ENCODE assay signal across 19 cellular contexts in genomic region chr3:58037141-58037910, GRCh38. TPM values are rescaled to one million over a fixed set of nuclear protein-coding genes. Genes with fewer than 3 reads are reported as not detected.
DNase-seq lines count a peak whose midpoint lies in the region; ATAC-seq and TF ChIP-seq lines count a peak whose summit lies in the region.
"Had no signal": no experiment of that assay in that cellular context is flagged by ENCODE, and none has a peak within 500 bp of the region (broad histone marks: within the 10 kb centered on the region; RNA-seq: fewer than 3 reads in every experiment).

No MANE protein-coding gene starts in this region.

- no peak for ATAC-seq in HG02973 (IDR thresholded peaks at IDR 0.05; ENCODE audit: unreplicated experiment)
- no peak for ATAC-seq in HG02970 (IDR thresholded peaks at IDR 0.05; ENCODE audit: low FRiP score, unreplicated experiment)
- ATAC-seq: lower lobe of right lung had no signal

- 96% methylated on average over 11 of the region's 13 CpGs for WGBS in mesenchymal stem cell

- no peak overlapping the region for H4K91ac ChIP-seq in mesenchymal stem cell (ENCODE audit: low read length)

- H3K27me3 Mint-ChIP-seq in activated naive CD4-positive, alpha-beta T cell treated with anti-CD3 and anti-CD28 coated beads, Interleukin-2, amount 50 U/mL, for 24 hours = no peaks in the 10 kb centered on the region
- no peaks in the 10 kb centered on the region for H3K27me3 Mint-ChIP-seq in T-helper 2 cell treated with Interferon-gamma antibody and Interleukin-4, amounts not matched to agents 5 μg/mL and 100 μg/mL, for 36 hours (ENCODE audit: low read depth)
- H3K27me3 Mint-ChIP-seq in type B pancreatic cell = no peaks in the 10 kb centered on the region

- H3K36me3 ChIP-seq in mesenchymal stem cell (ENCODE audit: control insufficient read depth in 1 of 2, insufficient read depth in 2 of 2, low read depth in 1 of 2, low read length in 2 of 2) = peaks cover 0 to 4% of the 10 kb centered on the region in 2 experiments
- H3K36me3 ChIP-seq: cardiac muscle cell, lower lobe of right lung had no signal

- H2BK12ac ChIP-seq in mesenchymal stem cell (ENCODE audit: low read length in 2 of 2) = no peak overlapping the region

- H3K23ac ChIP-seq in mesenchymal stem cell (ENCODE audit: low read length in 2 of 2) = no peak overlapping the region

- H3K4me1 Mint-ChIP-seq in activated naive CD4-positive, alpha-beta T cell treated with anti-CD3 and anti-CD28 coated beads, Interleukin-2, amount 50 U/mL, for 24 hours = peaks cover 66% of the 10 kb centered on the region
- H3K4me1 Mint-ChIP-seq in T-helper 2 cell treated with Interferon-gamma antibody and Interleukin-4, amounts not matched to agents 5 μg/mL and 100 μg/mL, for 36 hours (ENCODE audit: low read depth) = peaks cover 66% of the 10 kb centered on the region
- H3K4me1 Mint-ChIP-seq in type B pancreatic cell (ENCODE audit: unreplicated experiment) = peaks cover 68% of the 10 kb centered on the region

- peak overlapping the region; percentile 40 for H3K4me3 Mint-ChIP-seq in activated naive CD4-positive, alpha-beta T cell treated with anti-CD3 and anti-CD28 coated beads, Interleukin-2, amount 50 U/mL, for 24 hours
- peak overlapping the region; percentile 65 for H3K4me3 Mint-ChIP-seq in T-helper 2 cell treated with Interferon-gamma antibody and Interleukin-4, amounts not matched to agents 5 μg/mL and 100 μg/mL, for 36 hours
- peak overlapping the region; percentile 66 for H3K4me3 Mint-ChIP-seq in type B pancreatic cell
- H3K4me3 Mint-ChIP-seq: neural crest cell had no signal

- no peak overlapping the region for H2BK5ac ChIP-seq in mesenchymal stem cell (ENCODE audit: low read depth, low read length, poor library complexity, severe bottlenecking)

- H3K36me3 Mint-ChIP-seq in activated naive CD4-positive, alpha-beta T cell treated with anti-CD3 and anti-CD28 coated beads, Interleukin-2, amount 50 U/mL, for 24 hours = peaks cover 9% of the 10 kb centered on the region
- H3K36me3 Mint-ChIP-seq in T-helper 2 cell treated with Interferon-gamma antibody and Interleukin-4, amounts not matched to agents 5 μg/mL and 100 μg/mL, for 36 hours (ENCODE audit: low read depth) = peaks cover 7% of the 10 kb centered on the region
- H3K36me3 Mint-ChIP-seq in type B pancreatic cell = peaks cover 13% of the 10 kb centered on the region

- H3K4me3 ChIP-seq in mesenchymal stem cell (ENCODE audit: insufficient read depth in 1 of 2, low read depth in 1 of 2, low read length in 2 of 2) = no peak overlapping the region
- H3K4me3 ChIP-seq: cardiac muscle cell, lower lobe of right lung had no signal

- no peak overlapping the region for H2BK15ac ChIP-seq in mesenchymal stem cell (ENCODE audit: low read depth, poor library complexity, severe bottlenecking)

- H3K18ac ChIP-seq in mesenchymal stem cell (ENCODE audit: low read depth in 1 of 2, low read length in 2 of 2) = peak overlapping the region in 1 of 2 experiments; percentile 11

- H3K27ac Mint-ChIP-seq in activated naive CD4-positive, alpha-beta T cell treated with anti-CD3 and anti-CD28 coated beads, Interleukin-2, amount 50 U/mL, for 24 hours = no peak overlapping the region
- peak overlapping the region; percentile 71 for H3K27ac Mint-ChIP-seq in T-helper 2 cell treated with Interferon-gamma antibody and Interleukin-4, amounts not matched to agents 5 μg/mL and 100 μg/mL, for 36 hours
- peak overlapping the region; percentile 89 for H3K27ac Mint-ChIP-seq in type B pancreatic cell

- H3K4me2 ChIP-seq in mesenchymal stem cell (ENCODE audit: low read length, poor library complexity, severe bottlenecking) = no peak overlapping the region

- H3K9me3 Mint-ChIP-seq in activated naive CD4-positive, alpha-beta T cell treated with anti-CD3 and anti-CD28 coated beads, Interleukin-2, amount 50 U/mL, for 24 hours = no peaks in the 10 kb centered on the region
- no peaks in the 10 kb centered on the region for H3K9me3 Mint-ChIP-seq in T-helper 2 cell treated with Interferon-gamma antibody and Interleukin-4, amounts not matched to agents 5 μg/mL and 100 μg/mL, for 36 hours
- H3K9me3 Mint-ChIP-seq in type B pancreatic cell = no peaks in the 10 kb centered on the region
- H3K9me3 Mint-ChIP-seq: neural crest cell had no signal

- H3K4me1 ChIP-seq in mesenchymal stem cell (ENCODE audit: control insufficient read depth, insufficient read depth, low read depth, low read length) = peaks cover 35% of the 10 kb centered on the region

- no peak overlapping the region for H3K27ac ChIP-seq in mesenchymal stem cell (ENCODE audit: low read length, poor library complexity, severe bottlenecking)
- H3K27ac ChIP-seq: lower lobe of right lung had no signal

- H2AFZ ChIP-seq in mesenchymal stem cell (ENCODE audit: low read depth, low read length) = no peak overlapping the region

- no peak overlapping the region for H3K14ac ChIP-seq in mesenchymal stem cell (ENCODE audit: low read length in 2 of 2)

- peaks cover 15% of the 10 kb centered on the region for H3K79me1 ChIP-seq in mesenchymal stem cell (replicated peaks; ENCODE audit: low read length, poor library complexity, severe bottlenecking)

- no peak for TF ChIP-seq CTCF in type B pancreatic cell (conservative IDR thresholded peaks at IDR 0.05)

- DNase-seq in activated naive CD4-positive, alpha-beta T cell treated with anti-CD3 and anti-CD28 coated beads, Interleukin-2, amount 50 U/mL, for 16 hours = no peak
- no peak for DNase-seq in T-helper 2 cell treated with Interferon-gamma antibody and Interleukin-4, amounts not matched to agents 5 μg/mL and 100 μg/mL, for 36 hours (ENCODE audit: low spot score)
- DNase-seq in mesenchymal stem cell (no peak), type B pancreatic cell (ENCODE audit: extremely low spot score, unreplicated experiment) (no peak), NCI-H2171 treated with DMSO at 0.1 percent for 48 hours (lab: John Stamatoyannopoulos, UW) (no peak)
- DNase-seq: ACHN; activated CD4-positive, alpha-beta T cell treated with anti-CD3 and anti-CD28 coated beads for 1 hour; lower lobe of right lung; MV-4-11; NCI-H1930; NCI-H446; SHP77 treated with DMSO at 0.1 percent for 48 hours; stimulated activated CD4-positive, alpha-beta T cell treated with anti-CD3 and anti-CD28 coated beads, Interleukin-15, amount 100 ng/mL, for 24 hours; stimulated activated naive CD4-positive, alpha-beta T cell had no signal

- H3K4ac ChIP-seq in mesenchymal stem cell (ENCODE audit: low read depth in 1 of 2, low read length in 2 of 2) = no peak overlapping the region

- H3K27me3 ChIP-seq in mesenchymal stem cell (ENCODE audit: control insufficient read depth in 1 of 2, insufficient read depth in 1 of 2, low read length in 2 of 2) = no peaks in the 10 kb centered on the region
- H3K27me3 ChIP-seq: cardiac muscle cell had no signal

- no peak overlapping the region for H2BK120ac ChIP-seq in mesenchymal stem cell (ENCODE audit: low read depth, low read length)

- no peak overlapping the region for H3K9ac ChIP-seq in mesenchymal stem cell (ENCODE audit: low read length)

- H3K9me3 ChIP-seq in mesenchymal stem cell (ENCODE audit: control insufficient read depth, low read length) = no peaks in the 10 kb centered on the region
- H3K9me3 ChIP-seq: lower lobe of right lung had no signal

- H4K8ac ChIP-seq in mesenchymal stem cell (ENCODE audit: low read length) = peak overlapping the region; percentile 31

- peak overlapping the region; percentile 82 for H2AK5ac ChIP-seq in mesenchymal stem cell (ENCODE audit: low read length, severe bottlenecking)

RNA-seq across cellular contexts. Expression of gene FLNB, which starts 29.1 kb away (rescaled TPM):
- 55.8 TPM for polyA plus RNA-seq in mesenchymal stem cell (2013, experiment 1 of 2)
- 47.9 TPM for polyA plus RNA-seq in mesenchymal stem cell (2013, experiment 2 of 2)
- 204 and 295 TPM in 2 replicates for total RNA-seq in type B pancreatic cell (ENCODE audit: low replicate concordance)
